In the genomic region with DNA sequence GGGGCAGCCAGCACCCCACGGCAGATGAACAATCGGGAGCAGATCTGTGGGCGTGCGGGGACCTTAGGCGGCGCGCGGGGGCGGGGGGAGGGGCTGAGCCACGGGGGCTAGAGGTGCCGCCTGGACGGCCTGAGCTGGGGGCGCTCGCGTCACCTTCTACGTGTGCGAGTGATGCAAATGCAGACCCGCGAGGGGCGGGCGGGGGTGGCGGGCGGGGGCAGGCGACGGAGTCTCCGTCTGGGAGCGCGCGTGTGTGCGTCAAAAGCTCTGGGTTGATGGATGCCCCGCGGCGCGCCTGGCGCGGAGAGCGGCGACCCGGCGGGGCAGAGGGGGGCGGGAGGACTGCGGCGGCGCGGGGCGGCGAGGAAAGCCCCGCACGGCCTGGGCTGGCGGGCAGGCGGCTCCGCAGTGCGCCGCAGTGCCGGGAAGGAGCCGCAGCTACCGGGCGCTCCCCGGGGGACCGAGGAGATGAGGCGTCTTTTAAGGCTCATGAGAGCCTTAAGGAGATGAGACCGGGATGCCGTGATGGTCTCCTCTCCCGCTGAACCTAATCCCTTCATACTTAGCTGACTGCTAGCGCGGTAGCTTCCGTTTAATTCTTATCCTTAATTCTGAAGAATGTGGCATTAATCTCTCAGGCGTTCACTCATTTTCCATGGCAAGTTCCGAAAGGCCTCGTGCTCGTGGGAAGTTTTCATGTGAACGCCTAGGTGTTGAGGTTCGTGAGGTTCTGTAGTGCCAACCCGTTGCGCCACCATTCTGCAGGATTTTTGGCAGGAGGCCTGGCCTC, we compare ENCODE assay signal across 8 cellular contexts. TPM values are rescaled to one million over a fixed set of nuclear protein-coding genes. Genes with fewer than 3 reads are reported as not detected.
DNase-seq lines count a peak whose midpoint lies in the region; ATAC-seq, FAIRE-seq and TF ChIP-seq lines count a peak whose summit lies in the region.

No MANE protein-coding gene starts in this region.

- H3K27me3 Mint-ChIP-seq in activated CD4-positive, alpha-beta memory T cell treated with anti-CD3 and anti-CD28 coated beads for 36 hours = peaks cover 61% of the 10 kb centered on the region

- H3K4me1 Mint-ChIP-seq in activated CD4-positive, alpha-beta memory T cell treated with anti-CD3 and anti-CD28 coated beads for 36 hours (ENCODE audit: low read depth) = peaks cover 28% of the 10 kb centered on the region

- H3K27ac ChIP-seq in right cardiac atrium (ENCODE audit: low read length) (no peak overlapping the region), thyroid gland (no peak overlapping the region)

- H3K9me3 Mint-ChIP-seq in activated CD4-positive, alpha-beta memory T cell treated with anti-CD3 and anti-CD28 coated beads for 36 hours = no peaks in the 10 kb centered on the region

- H3K27me3 ChIP-seq in right cardiac atrium (ENCODE audit: control insufficient read depth, insufficient read depth) (peaks cover 10% of the 10 kb centered on the region), thyroid gland (peaks cover 14% of the 10 kb centered on the region)

- CTCF ChIA-PET in activated CD4-positive, alpha-beta memory T cell treated with anti-CD3 and anti-CD28 coated beads for 36 hours (lab: Charles Lee) = interaction anchor here (0.7 to 1.2 kb wide), 4 partner anchors 8 to 172 kb away, joined by 3 to 4 read pairs (median 3); no protein-coding TSS in a partner anchor

- no peak for ATAC-seq in right cardiac atrium
- ATAC-seq in Right ventricle myocardium inferior = no peak

- 1% methylated on average over 75 of the region's 75 CpGs for WGBS in right cardiac atrium
- WGBS in thyroid gland, 2 donors = 5 to 6% methylated on average over 13 to 21 of the region's 75 CpGs

- H3K27ac Mint-ChIP-seq in activated CD4-positive, alpha-beta memory T cell treated with anti-CD3 and anti-CD28 coated beads for 36 hours = no peak overlapping the region

- no peak for TF ChIP-seq POLR2A in thyroid gland (IDR thresholded peaks at IDR 0.05)

- POLR2A ChIA-PET in activated CD4-positive, alpha-beta memory T cell treated with anti-CD3 and anti-CD28 coated beads for 36 hours (lab: Charles Lee) = no interaction called here

- intact Hi-C loops in right cardiac atrium (cut with DNase I) = no loop called here
- intact Hi-C loops in Right ventricle myocardium inferior (cut with DNase I) = no loop called here
- intact Hi-C loops in activated CD4-positive, alpha-beta memory T cell treated with anti-CD3 and anti-CD28 coated beads for 36 hours (cut with micrococcal nuclease) = loop anchor here (1.0 kb wide), 1 partner anchor 15 kb away; no protein-coding TSS in a partner anchor
- intact Hi-C loops in thyroid gland (cut with DNase I) = no loop called here

- H3K4me3 ChIP-seq in right cardiac atrium (ENCODE audit: low read length) (peak overlapping the region; percentile 2), iPS-11a (ENCODE audit: low read depth, low read length) (peak overlapping the region; percentile 61), thyroid gland (replicated peaks in 1 of 3) (no peak overlapping the region)

- FAIRE-seq in HTR-8/SVneo (lab: Jason Lieb, UNC) = no peak

- no peaks in the 10 kb centered on the region for H3K36me3 ChIP-seq in thyroid gland

- H3K4me1 ChIP-seq in right cardiac atrium (ENCODE audit: control insufficient read depth, insufficient read depth, low read length) = peaks cover 4% of the 10 kb centered on the region
- peaks cover 13 to 32% of the 10 kb centered on the region in 2 donors for H3K4me1 ChIP-seq in thyroid gland

- H3K9me3 ChIP-seq in right cardiac atrium (ENCODE audit: control insufficient read depth, low read length) (no peaks in the 10 kb centered on the region), thyroid gland (no peaks in the 10 kb centered on the region)

- no peaks in the 10 kb centered on the region for H3K36me3 Mint-ChIP-seq in activated CD4-positive, alpha-beta memory T cell treated with anti-CD3 and anti-CD28 coated beads for 36 hours

- DNase-seq in right cardiac atrium (peak in 2 of 3 donors; percentile 11 to 20), Right ventricle myocardium inferior (ENCODE audit: missing footprints) (no peak), thyroid gland (peak; percentile 43 to 49), HTR-8/SVneo (ENCODE audit: insufficient read length, low spot score) (no peak), activated gamma-delta T cell treated with Interleukin-2 at 50 U/mL for 16 hours (no peak), NCI-H446 (lab: John Stamatoyannopoulos, UW) (no peak)
- DNase-seq in activated CD4-positive, alpha-beta memory T cell treated with anti-CD3 and anti-CD28 coated beads for 36 hours = peak; percentile 23

- TF ChIP-seq CTCF in thyroid gland (IDR thresholded peaks at IDR 0.05) = no peak

- peak overlapping the region; percentile 69 for H3K4me3 Mint-ChIP-seq in activated CD4-positive, alpha-beta memory T cell treated with anti-CD3 and anti-CD28 coated beads for 36 hours

RNA-seq across cellular contexts. Expression of a gene that starts 1.5 kb away (rescaled TPM):
- under 1 TPM in 3 of 4 donors, not detected in 1; 0.09 to 0.88 (median 0.14) TPM for total RNA-seq in right cardiac atrium
- polyA plus RNA-seq in right cardiac atrium = 0.02 TPM
- total RNA-seq in Right ventricle myocardium inferior = 0.22 TPM
- under 1 TPM; 0.02 to 0.10 TPM for total RNA-seq in activated CD4-positive, alpha-beta memory T cell treated with anti-CD3 and anti-CD28 coated beads for 36 hours
- total RNA-seq in thyroid gland = under 1 TPM in 2 of 4 donors, not detected in 2; 0.05 to 0.11 TPM

Comparison
In these comparisons a context has a peak if more than half of its experiments do, and no peak if none do; other contexts are left out.
1. DNase-seq: peak in right cardiac atrium (2 of 3), activated CD4-positive, alpha-beta memory T cell treated with anti-CD3 and anti-CD28 coated beads for 36 hours (single experiment) and thyroid gland (2 of 2); none in Right ventricle myocardium inferior (single experiment), HTR-8/SVneo (single experiment), activated gamma-delta T cell treated with Interleukin-2 at 50 U/mL for 16 hours (single experiment) and NCI-H446 (0 of 2).
2. H3K4me3 ChIP-seq: peak in right cardiac atrium (single experiment) and iPS-11a (single experiment); none in thyroid gland (0 of 3).